Comparison of ENCODE assay signal across 8 cellular contexts in the genomic region with DNA sequence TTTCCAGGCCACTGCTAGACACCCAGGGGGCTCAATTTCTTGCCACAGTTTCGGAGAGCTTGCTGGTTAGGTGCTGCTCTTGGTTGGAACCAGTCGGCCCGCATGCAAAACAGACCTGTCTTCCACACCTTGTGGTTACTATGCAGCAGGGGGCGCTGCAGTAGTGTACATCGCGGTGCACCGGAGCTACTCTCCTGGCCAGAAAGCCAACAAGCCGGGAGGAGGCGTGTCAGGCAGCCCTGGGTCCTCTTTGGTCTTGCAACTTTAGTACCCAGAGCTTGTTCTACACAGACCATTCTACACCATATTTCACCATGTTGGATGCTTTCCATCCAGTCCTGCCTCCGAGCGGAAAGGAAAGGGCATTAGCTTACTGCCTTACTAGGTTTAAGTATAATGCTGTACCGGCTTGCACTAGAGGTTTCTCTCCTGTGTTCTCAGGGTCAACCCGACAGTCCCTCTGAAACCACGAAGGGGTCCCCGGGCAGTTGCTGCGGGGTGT. TPM values are rescaled to one million over a fixed set of nuclear protein-coding genes. Genes with fewer than 3 reads are reported as not detected.
DNase-seq lines count a peak whose midpoint lies in the region; ATAC-seq, FAIRE-seq and TF ChIP-seq lines count a peak whose summit lies in the region.

No MANE protein-coding gene starts in this region.

- H3K4me3 ChIP-seq in LNCaP clone FGC (ENCODE audit: low read depth, low read length), result peak overlapping the region; percentile 78

- H3K27ac Mint-ChIP-seq in activated T-helper 2 cell treated with anti-CD3 and anti-CD28 coated beads, Interferon-gamma antibody, Interleukin-2, Interleukin-4, amounts not matched to agents 10 μg/mL and 5 μg/mL and 100 μg/mL, durations not matched to agents 14 hours and 24 hours and 36 hours, result peak overlapping the region; percentile 69
- H3K27ac Mint-ChIP-seq in natural killer cell, result peak overlapping the region; percentile 94 to 95

- peak; percentile 57 to 78 (median 62) for ATAC-seq in natural killer cell

- TF ChIP-seq CTCF in LNCaP clone FGC (IDR thresholded peaks at IDR 0.05; ENCODE audit: control insufficient read depth, extremely low read depth, insufficient read depth) (peak; percentile 93), natural killer cell (IDR thresholded peaks at IDR 0.05) (peak; percentile 73)

- no peaks in the 10 kb centered on the region for H3K9me3 Mint-ChIP-seq in activated T-helper 2 cell treated with anti-CD3 and anti-CD28 coated beads, Interferon-gamma antibody, Interleukin-2, Interleukin-4, amounts not matched to agents 10 μg/mL and 5 μg/mL and 100 μg/mL, durations not matched to agents 14 hours and 24 hours and 36 hours
- H3K9me3 Mint-ChIP-seq in natural killer cell, result no peaks in the 10 kb centered on the region

- no peak for TF ChIP-seq POLR2A in H54 (IDR thresholded peaks at IDR 0.05; ENCODE audit: low read depth, low read length)

- H3K27me3 Mint-ChIP-seq in activated T-helper 2 cell treated with anti-CD3 and anti-CD28 coated beads, Interferon-gamma antibody, Interleukin-2, Interleukin-4, amounts not matched to agents 10 μg/mL and 5 μg/mL and 100 μg/mL, durations not matched to agents 14 hours and 24 hours and 36 hours (ENCODE audit: low read depth), result peaks cover 23% of the 10 kb centered on the region
- H3K27me3 Mint-ChIP-seq in natural killer cell (ENCODE audit: low read depth in 2 of 2), result peaks cover 6 to 15% of the 10 kb centered on the region in 2 donors

- H3K4me3 Mint-ChIP-seq in activated T-helper 2 cell treated with anti-CD3 and anti-CD28 coated beads, Interferon-gamma antibody, Interleukin-2, Interleukin-4, amounts not matched to agents 10 μg/mL and 5 μg/mL and 100 μg/mL, durations not matched to agents 14 hours and 24 hours and 36 hours (ENCODE audit: low read depth), result peak overlapping the region; percentile 98
- peak overlapping the region; percentile 96 for H3K4me3 Mint-ChIP-seq in natural killer cell

- H3K36me3 Mint-ChIP-seq in activated T-helper 2 cell treated with anti-CD3 and anti-CD28 coated beads, Interferon-gamma antibody, Interleukin-2, Interleukin-4, amounts not matched to agents 10 μg/mL and 5 μg/mL and 100 μg/mL, durations not matched to agents 14 hours and 24 hours and 36 hours (ENCODE audit: low read depth), result no peaks in the 10 kb centered on the region
- no peaks in the 10 kb centered on the region for H3K36me3 Mint-ChIP-seq in natural killer cell

- DNase-seq in ELF-1 (ENCODE audit: low read depth, low spot score) (peak; percentile 96), H54 (ENCODE audit: insufficient read length, low spot score) (peak; percentile 60), LNCaP clone FGC (ENCODE audit: low read depth) (peak; percentile 96), RPMI7951 (ENCODE audit: low read depth) (peak; percentile 82), fibroblast of peridontal ligament (ENCODE audit: extremely low read depth) (peak; percentile 89), natural killer cell (peak; percentile 75)
- peak; percentile 84 for DNase-seq in activated T-helper 2 cell treated with anti-CD3 and anti-CD28 coated beads, Interferon-gamma antibody, Interleukin-2, Interleukin-4, amounts not matched to agents 10 μg/mL and 5 μg/mL and 100 μg/mL, durations not matched to agents 14 hours and 24 hours and 36 hours (ENCODE audit: low spot score)
- peak; percentile 73 to 87 (median 79) for DNase-seq in stimulated activated naive CD4-positive, alpha-beta T cell (lab: John Stamatoyannopoulos, UW)

- H3K4me1 Mint-ChIP-seq in activated T-helper 2 cell treated with anti-CD3 and anti-CD28 coated beads, Interferon-gamma antibody, Interleukin-2, Interleukin-4, amounts not matched to agents 10 μg/mL and 5 μg/mL and 100 μg/mL, durations not matched to agents 14 hours and 24 hours and 36 hours (ENCODE audit: low read depth), result peaks cover 18% of the 10 kb centered on the region
- peaks cover 26 to 33% of the 10 kb centered on the region in 2 donors for H3K4me1 Mint-ChIP-seq in natural killer cell

- intact Hi-C loops in activated T-helper 2 cell treated with anti-CD3 and anti-CD28 coated beads, Interferon-gamma antibody, Interleukin-2, Interleukin-4, amounts not matched to agents 10 μg/mL and 5 μg/mL and 100 μg/mL, durations not matched to agents 14 hours and 24 hours and 36 hours (cut with micrococcal nuclease), result loop anchor here (1.0 to 5.0 kb wide), 6 partner anchors 192 to 1142 kb away; partner anchors contain the start of genes CCDC59 and METTL25
- intact Hi-C loops in natural killer cell (cut with micrococcal nuclease), result loop anchor here (10.0 kb wide), 1 partner anchor 331 kb away; the partner anchor contains the start of genes CCDC59 and METTL25

- peak; percentile 97 for FAIRE-seq in H54 (lab: Jason Lieb, UNC)

RNA-seq across cellular contexts. Expression of gene TMTC2, which starts 0.9 kb away (rescaled TPM):
- total RNA-seq in RPMI7951 (2014; rRNA removed; shearing (Covaris generic)), result 1.2 and 1.3 TPM in 2 replicates
- 2.5 and 3.0 TPM in 2 replicates for total RNA-seq in activated T-helper 2 cell treated with anti-CD3 and anti-CD28 coated beads, Interferon-gamma antibody, Interleukin-2, Interleukin-4, amounts not matched to agents 10 μg/mL and 5 μg/mL and 100 μg/mL, durations not matched to agents 14 hours and 24 hours and 36 hours
- total RNA-seq in natural killer cell, result 1 to 10 TPM; 1.4 to 2.3 (median 1.6) TPM

Comparison
In these comparisons a context has a peak if more than half of its experiments do, and no peak if none do; other contexts are left out.
1. Peak in every context shown above with its lines: DNase-seq, ATAC-seq and H3K4me3 ChIP-seq.